8 cellular contexts compared by ENCODE assay signal in the genomic region with DNA sequence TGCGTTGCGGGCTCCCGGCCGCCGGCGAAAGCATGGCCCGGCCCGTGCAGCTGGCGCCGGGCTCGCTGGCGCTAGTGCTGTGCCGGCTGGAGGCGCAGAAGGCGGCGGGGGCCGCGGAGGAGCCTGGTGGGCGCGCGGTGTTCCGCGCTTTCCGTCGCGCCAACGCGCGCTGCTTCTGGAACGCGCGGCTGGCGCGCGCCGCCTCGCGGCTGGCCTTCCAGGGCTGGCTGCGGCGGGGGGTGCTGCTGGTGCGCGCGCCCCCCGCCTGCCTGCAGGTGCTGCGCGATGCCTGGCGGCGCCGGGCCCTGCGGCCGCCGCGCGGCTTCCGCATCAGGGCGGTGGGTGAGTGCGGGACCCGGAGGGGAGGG. TPM values are rescaled to one million over a fixed set of nuclear protein-coding genes. Genes with fewer than 3 reads are reported as not detected.
DNase-seq lines count a peak whose midpoint lies in the region; ATAC-seq, FAIRE-seq and TF ChIP-seq lines count a peak whose summit lies in the region.
"Not testable (repeated sequence)": the region's sequence is repeated elsewhere in the genome, so short reads cannot be mapped to it uniquely, and the experiment has no call there.

No MANE protein-coding gene starts in this region.

- H2AFZ ChIP-seq in PC-3 (ENCODE audit: low read length); K562 (ENCODE audit: low read depth, low read length): not testable (repeated sequence)

- not testable (repeated sequence) for H3K27ac Mint-ChIP-seq in naive B cell

- not testable (repeated sequence) for TF ChIP-seq CTCF in DOHH2 (IDR thresholded peaks at IDR 0.05; ENCODE audit: low read depth, low read length, poor library complexity, severe bottlenecking); PC-3 (conservative IDR thresholded peaks at IDR 0.05; ENCODE audit: low read depth, low read length); K562 (IDR thresholded peaks at IDR 0.05 in 2 of 3, conservative IDR thresholded peaks at IDR 0.05 in 1 of 3; ENCODE audit: insufficient read depth in 2 of 3, low read depth in 1 of 3, low read length in 3 of 3); suprapubic skin (IDR thresholded peaks at IDR 0.05)

- not testable (repeated sequence) for DNase-seq in PC-3; K562 (ENCODE audit: extremely low read depth in 1 of 4, low spot score in 3 of 4); left cardiac atrium; naive B cell; suprapubic skin (ENCODE audit: low spot score in 2 of 2)

- H3K4me1 ChIP-seq in DOHH2 (ENCODE audit: control insufficient read depth, low read length) (peaks cover 10% of the 10 kb centered on the region), K562 (replicated peaks in 1 of 2; ENCODE audit: control insufficient read depth in 2 of 2, insufficient read depth in 2 of 2, low read length in 2 of 2) (peaks cover 3 to 21% of the 10 kb centered on the region in 2 experiments; a peak in 3 of 5 replicates), suprapubic skin (peaks cover 11% of the 10 kb centered on the region)
- not testable (repeated sequence) for H3K4me1 ChIP-seq in PC-3 (ENCODE audit: insufficient read depth, low read length)

- intact Hi-C loops in PC-3 (cut with micrococcal nuclease) = loop anchor here (1.0 kb wide), 1 partner anchor 36 kb away; no protein-coding TSS in a partner anchor
- intact Hi-C loops in K562 (cut with micrococcal nuclease); left cardiac atrium (cut with DNase I): not testable (repeated sequence)

- H3K9me1 ChIP-seq in K562 (ENCODE audit: control insufficient read depth, insufficient read depth, low read length) = not testable (repeated sequence)

- TF ChIP-seq RAD21 in K562 (CRISPR knock-in tag; conservative IDR thresholded peaks at IDR 0.05 in 1 of 2, IDR thresholded peaks at IDR 0.05 in 1 of 2) = not testable (repeated sequence)

- peak; percentile 34 for ATAC-seq in GM21381 (IDR thresholded peaks at IDR 0.05; ENCODE audit: unreplicated experiment)
- ATAC-seq in HG02981 (IDR thresholded peaks at IDR 0.05; ENCODE audit: unreplicated experiment) = peak; percentile 31
- ATAC-seq in PC-3 = peak; percentile 34
- peak; percentile 66 for ATAC-seq in K562
- ATAC-seq in left cardiac atrium = peak; percentile 36 to 51
- ATAC-seq in naive B cell (ENCODE audit: low read depth in 2 of 2) = peak; percentile 59 to 64

- not testable (repeated sequence) for TF ChIP-seq EP300 in K562 (IDR thresholded peaks at IDR 0.05; ENCODE audit: low read length); suprapubic skin (IDR thresholded peaks at IDR 0.05)

- not testable (repeated sequence) for H3K9me3 ChIP-seq in DOHH2 (ENCODE audit: control insufficient read depth, insufficient read depth, low read length); PC-3 (ENCODE audit: low read length); K562 (replicated peaks; ENCODE audit: control insufficient read depth, insufficient read depth, low read depth, low read length); suprapubic skin

- H3F3A ChIP-seq in DOHH2 (ENCODE audit: control insufficient read depth, insufficient read depth); PC-3 (ENCODE audit: low read length, unreplicated experiment): not testable (repeated sequence)

- in situ Hi-C loops in K562 (cut with MboI) = not testable (repeated sequence)

- not testable (repeated sequence) for TF ChIP-seq POLR2A in K562 (conservative IDR thresholded peaks at IDR 0.05); suprapubic skin (IDR thresholded peaks at IDR 0.05)

- not testable (repeated sequence) for H4K20me1 ChIP-seq in DOHH2 (ENCODE audit: control insufficient read depth, insufficient read depth, low read depth, low read length); PC-3 (ENCODE audit: low read length); K562 (replicated peaks; ENCODE audit: control insufficient read depth, insufficient read depth, low read length)

- H3K9me3 Mint-ChIP-seq in naive B cell = not testable (repeated sequence)

- H3K36me3 Mint-ChIP-seq in naive B cell = not testable (repeated sequence)

- not testable (repeated sequence) for BruUV-seq in PC-3 (replicated peaks; lab: Mats Ljungman, UMichigan); K562 (replicated peaks; lab: Mats Ljungman, UMichigan)

- not testable (repeated sequence) for FAIRE-seq in K562 (lab: Jason Lieb, UNC)

- not testable (repeated sequence) for H3K4me3 Mint-ChIP-seq in naive B cell

- peak overlapping the region; percentile 87 for H3K4me3 ChIP-seq in DOHH2 (ENCODE audit: low read length)
- peak overlapping the region; percentile 79; the same call in 1 of the 2 replicates for H3K4me3 ChIP-seq in PC-3 (ENCODE audit: low read length)
- peak overlapping the region; percentile 58 for H3K4me3 ChIP-seq in K562
- peak overlapping the region; percentile 69 for H3K4me3 ChIP-seq in suprapubic skin

- 0% methylated on average over 12 of the region's 58 CpGs for WGBS in K562 (ENCODE audit: insufficient coverage, low coverage, missing lambda C conversion rate)
- WGBS in suprapubic skin = no CpG with 5 or more reads among the region's 58 CpGs

- POLR2A ChIA-PET in PC-3 (lab: Charles Lee; ENCODE audit: unreplicated experiment) = not testable (repeated sequence)
- POLR2A ChIA-PET in K562 (lab: Yijun Ruan, JAX) = interaction anchor here (0.7 to 2.4 kb wide), 5 partner anchors 9 to 64 kb away, joined by 3 to 8 read pairs (median 6); no protein-coding TSS in a partner anchor

- not testable (repeated sequence) for H3K79me2 ChIP-seq in DOHH2 (ENCODE audit: control insufficient read depth, low read length); PC-3 (ENCODE audit: low read length); K562 (ENCODE audit: control insufficient read depth, insufficient read depth, low read length)

- H3K4me2 ChIP-seq in DOHH2 (ENCODE audit: low read length) (peak overlapping the region; percentile 99), PC-3 (ENCODE audit: low read length) (peak overlapping the region; percentile 98; the same call in 1 of the 2 replicates), K562 (ENCODE audit: insufficient read depth, low read length) (peak overlapping the region; percentile 84; the same call in 1 of the 2 replicates)

- CTCF ChIA-PET in PC-3 (lab: Charles Lee) = interaction anchor here (0.6 kb wide), 1 partner anchor 405 kb away, joined by 3 read pairs; no protein-coding TSS in a partner anchor
- CTCF ChIA-PET in K562 (lab: Yijun Ruan, JAX; ENCODE audit: low intra/inter-chr PET ratio) = not testable (repeated sequence)

- H3K9me2 ChIP-seq in DOHH2 (replicated peaks; ENCODE audit: control insufficient read depth, low read length); PC-3 (replicated peaks; ENCODE audit: low read length): not testable (repeated sequence)

- not testable (repeated sequence) for H3K27ac ChIP-seq in DOHH2 (ENCODE audit: low read depth, low read length); PC-3 (ENCODE audit: low read length); K562 (ENCODE audit: extremely low read depth, low read depth, low read length); suprapubic skin

- peaks cover 0 to 13% (median 0%) of the 10 kb centered on the region in 3 donors for H3K27me3 Mint-ChIP-seq in naive B cell

- not testable (repeated sequence) for H3K36me3 ChIP-seq in DOHH2 (ENCODE audit: control insufficient read depth, low read length); PC-3 (ENCODE audit: low read depth, low read length); K562 (ENCODE audit: control insufficient read depth, insufficient read depth, low read length); suprapubic skin

- not testable (repeated sequence) for H3K9ac ChIP-seq in PC-3 (ENCODE audit: low read length)
- peak overlapping the region in 1 of 2 experiments; percentile 96; a peak in 2 of 4 replicates for H3K9ac ChIP-seq in K562 (ENCODE audit: insufficient read depth in 1 of 2, low read depth in 2 of 2, low read length in 2 of 2)

- peaks cover 0 to 10% (median 9%) of the 10 kb centered on the region in 3 donors for H3K4me1 Mint-ChIP-seq in naive B cell

- H3K27me3 ChIP-seq in DOHH2 (ENCODE audit: control insufficient read depth, low read length) (peaks cover 19% of the 10 kb centered on the region), K562 (ENCODE audit: control insufficient read depth in 2 of 2, insufficient read depth in 2 of 2, low read length in 2 of 2) (peaks cover 25 to 35% of the 10 kb centered on the region in 2 experiments; a peak in 4 of 5 replicates), suprapubic skin (peaks cover 11% of the 10 kb centered on the region)
- not testable (repeated sequence) for H3K27me3 ChIP-seq in PC-3 (ENCODE audit: low read length)

RNA-seq across cellular contexts. Expression of a gene that starts 0.2 kb away (rescaled TPM):
- total RNA-seq in PC-3 (2014; rRNA removed) (1.4 and 3.2 TPM in 2 replicates), K562 (2014; rRNA removed) (0.09 and 0.16 TPM in 2 replicates), K562 (2014; rRNA removed; fragmentation: Illumina TruSeq; extraction: Trizol) (0.47 and 0.48 TPM in 2 replicates), K562 (2015; rRNA removed; fragmentation: Illumina TruSeq; extraction: Trizol) (0.87 and 0.98 TPM in 2 replicates), K562 (2021) (0.29 and 0.42 TPM in 2 replicates), left cardiac atrium (1 to 10 TPM in 1 of 2 donors, under 1 TPM in 1; 0.68 to 1.9 TPM), suprapubic skin (1 to 10 TPM in 3 of 4 donors, under 1 TPM in 1; 0.64 to 2.2 (median 1.4) TPM)
- total RNA-seq in K562 (2011; cell fraction: chromatin; rRNA removed; ENCODE audit: low replicate concordance) = 0.28 TPM in 1 of 2 replicates, not detected in the other
- 0.17 TPM in 1 of 2 replicates, not detected in the other for total RNA-seq in K562 (2011; cell fraction: nucleolus; rRNA removed)
- not detected in 2 replicates for total RNA-seq in K562 (2011; cell fraction: nucleoplasm; rRNA removed)
- polyA plus RNA-seq in K562 (2011; rRNA removed) (0.23 and 0.39 TPM in 2 replicates), K562 (2014; fragmentation: Illumina TruSeq; extraction: Trizol) (0.29 and 0.36 TPM in 2 replicates), K562 (2014; fragmentation: Nextera tagmentation; extraction: Ambion mirVana) (under 1 TPM; 0.13 to 0.20 TPM), K562 (2014; rRNA removed) (0.09 and 1.1 TPM in 2 replicates), naive B cell (ENCODE audit: low read depth in 6 of 6) (under 1 TPM in 4 of 6 donors, not detected in 2; 0.09 to 0.38 (median 0.19) TPM)
- polyA plus RNA-seq in K562 (2011; cell fraction: cytosol; rRNA removed) = 0.04 and 0.13 TPM in 2 replicates
- 0.09 and 0.13 TPM in 2 replicates for polyA plus RNA-seq in K562 (2011; cell fraction: nucleus; rRNA removed)
- 0.49 and 1.1 TPM in 2 replicates for polyA plus RNA-seq in K562 (2012)
- polyA minus RNA-seq in K562 (2011; rRNA and poly(A)+ RNA removed) = 0.53 and 0.57 TPM in 2 replicates
- not detected in 2 replicates for polyA minus RNA-seq in K562 (2011; cell fraction: cytosol; rRNA and poly(A)+ RNA removed)
- polyA minus RNA-seq in K562 (2011; cell fraction: nucleus; rRNA and poly(A)+ RNA removed) = 0.11 and 0.13 TPM in 2 replicates
